Comparison of ENCODE assay signal across 8 cellular contexts in genomic region chr10:91410638-91411367, GRCh38. TPM values are rescaled to one million over a fixed set of nuclear protein-coding genes. Genes with fewer than 3 reads are reported as not detected.
DNase-seq lines count a peak whose midpoint lies in the region; ATAC-seq and TF ChIP-seq lines count a peak whose summit lies in the region.

No MANE protein-coding gene starts in this region.

- intact Hi-C loops in gastrocnemius medialis (cut with DNase I; ENCODE audit: low total_unique reads), result loop anchor here (1.0 to 10.0 kb wide), 5 partner anchors 22 to 504 kb away; partner anchors contain the start of gene TNKS2

- H3K4me3 ChIP-seq in adipocyte (ENCODE audit: low read length), result peak overlapping the region; percentile 97
- peak overlapping the region; percentile 65 for H3K4me3 ChIP-seq in iPS-11a (ENCODE audit: low read depth, low read length)
- H3K4me3 ChIP-seq in gastrocnemius medialis, result peak overlapping the region; percentile 70 to 91 (median 80)

- H3K9ac ChIP-seq in adipocyte (ENCODE audit: low read length), result peak overlapping the region; percentile 100

- no peaks in the 10 kb centered on the region for H3K27me3 ChIP-seq in adipocyte (replicated peaks; ENCODE audit: control insufficient read depth, insufficient read depth, low read length)
- H3K27me3 ChIP-seq in gastrocnemius medialis, result no peaks in the 10 kb centered on the region

- DNase-seq in NCI-H2171 treated with DMSO at 0.1 percent for 48 hours (lab: John Stamatoyannopoulos, UW) (peak; percentile 27), NCI-H2171 (lab: John Stamatoyannopoulos, UW) (no peak), NCI-H526 (lab: John Stamatoyannopoulos, UW) (peak; percentile 4 to 30), adipocyte (ENCODE audit: low read depth) (peak; percentile 63), gastrocnemius medialis (peak in 1 of 2 donors; percentile 39), NCI-H2081 treated with DMSO at 0.1 percent for 48 hours (lab: John Stamatoyannopoulos, UW) (no peak), NCI-H2107 (lab: John Stamatoyannopoulos, UW) (no peak)

- no peaks in the 10 kb centered on the region for H3K36me3 ChIP-seq in adipocyte (ENCODE audit: control insufficient read depth, insufficient read depth, low read length, severe bottlenecking)
- no peaks in the 10 kb centered on the region for H3K36me3 ChIP-seq in gastrocnemius medialis

- H3K9me3 ChIP-seq in adipocyte (ENCODE audit: control insufficient read depth, low read length) (no peaks in the 10 kb centered on the region), gastrocnemius medialis (no peaks in the 10 kb centered on the region)

- no peak for TF ChIP-seq CTCF in gastrocnemius medialis (IDR thresholded peaks at IDR 0.05 in 4 of 5, conservative IDR thresholded peaks at IDR 0.05 in 1 of 5)

- peak; percentile 10 to 21 for ATAC-seq in gastrocnemius medialis

- TF ChIP-seq POLR2A in gastrocnemius medialis (IDR thresholded peaks at IDR 0.05), result no peak

- peaks cover 30% of the 10 kb centered on the region for H3K4me1 ChIP-seq in adipocyte (ENCODE audit: control insufficient read depth, insufficient read depth, low read length)
- peaks cover 11 to 14% of the 10 kb centered on the region in 2 donors for H3K4me1 ChIP-seq in gastrocnemius medialis

- peak overlapping the region; percentile 89 to 98 (median 97) for H3K27ac ChIP-seq in gastrocnemius medialis

- in situ Hi-C loops in gastrocnemius medialis (cut with MboI; ENCODE audit: low sequenced_read_pairs in 4 of 4), result no loop called here

RNA-seq across cellular contexts. Expression of gene HECTD2, which starts 0.7 kb away (rescaled TPM):
- 1 to 10 TPM; 1.9 to 7.9 (median 3.9) TPM for total RNA-seq in gastrocnemius medialis

Comparison
In these comparisons a context has a peak if more than half of its experiments do, and no peak if none do; other contexts are left out.
1. DNase-seq: peak in NCI-H2171 treated with DMSO at 0.1 percent for 48 hours (single experiment), NCI-H526 (2 of 2) and adipocyte (single experiment); none in NCI-H2171 (single experiment), NCI-H2081 treated with DMSO at 0.1 percent for 48 hours (single experiment) and NCI-H2107 (single experiment).
2. Peak in every context shown above with its lines, with median percentiles within 50 percentile points of each other: H3K4me3 ChIP-seq.